In the genomic region with DNA sequence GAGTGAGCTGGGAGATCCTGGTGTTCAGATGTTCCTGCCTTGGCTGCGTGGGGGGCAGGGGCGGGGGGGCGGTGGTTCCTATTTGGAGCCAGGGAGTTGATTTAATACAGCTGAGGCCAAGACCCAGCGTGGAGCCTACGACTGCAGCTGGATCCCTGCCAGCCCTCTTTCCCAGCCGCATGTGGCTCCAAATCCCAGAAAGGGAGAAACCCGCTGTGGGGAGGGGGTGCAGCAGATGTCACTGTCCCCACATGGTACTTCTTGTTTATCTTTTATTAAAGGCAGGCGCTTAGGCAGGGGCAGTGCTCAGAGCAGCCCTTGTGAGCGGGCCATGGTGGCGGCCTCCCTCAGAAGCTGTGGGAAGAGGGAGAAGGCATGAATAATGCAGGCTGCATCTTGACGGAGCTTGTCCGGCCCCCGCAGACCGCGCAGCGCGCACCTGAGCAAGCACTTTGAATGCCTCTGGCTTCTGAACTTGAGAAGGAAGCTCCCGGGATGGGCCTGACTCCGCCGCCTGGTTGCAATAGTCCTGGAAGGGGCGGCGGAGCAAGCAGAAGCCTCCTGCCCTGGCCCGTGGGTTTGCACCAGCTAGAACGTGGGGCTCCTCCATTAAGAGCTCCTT, we compare ENCODE assay signal across 17 cellular contexts.
DNase-seq lines count a peak whose midpoint lies in the region; ATAC-seq, FAIRE-seq and TF ChIP-seq lines count a peak whose summit lies in the region.
"Had no signal": no experiment of that assay in that cellular context is flagged by ENCODE, and none has a peak within 500 bp of the region (broad histone marks: within the 10 kb centered on the region; RNA-seq: fewer than 3 reads in every experiment).

No MANE protein-coding gene starts in this region.

- no peaks in the 10 kb centered on the region for H3K36me3 Mint-ChIP-seq in natural killer cell treated with Interleukin-12 subunit alpha and Interleukin-12 subunit beta and Interleukin-15 and Interleukin-18, amount 100 ng/mL, for 72 hours
- H3K36me3 Mint-ChIP-seq in natural killer cell: no peaks in the 10 kb centered on the region
- no peaks in the 10 kb centered on the region for H3K36me3 Mint-ChIP-seq in activated T-cell treated with anti-CD3 and anti-CD28 coated beads, Interleukin-2, amount 50 U/mL, for 24 hours (ENCODE audit: low read depth)
- H3K36me3 Mint-ChIP-seq: activated naive CD4-positive, alpha-beta T cell treated with anti-CD3 and anti-CD28 coated beads, Interleukin-2, amount 10 ng/mL, durations not matched to agents 7 days and 5 days had no signal

- no peaks in the 10 kb centered on the region for H3K9me3 Mint-ChIP-seq in natural killer cell treated with Interleukin-12 subunit alpha and Interleukin-12 subunit beta and Interleukin-15 and Interleukin-18, amount 100 ng/mL, for 72 hours
- H3K9me3 Mint-ChIP-seq in natural killer cell: peaks cover 0 to 4% of the 10 kb centered on the region in 2 donors
- peaks cover 10% of the 10 kb centered on the region for H3K9me3 Mint-ChIP-seq in activated T-cell treated with anti-CD3 and anti-CD28 coated beads, Interleukin-2, amount 50 U/mL, for 24 hours
- H3K9me3 Mint-ChIP-seq: activated naive CD4-positive, alpha-beta T cell treated with anti-CD3 and anti-CD28 coated beads, Interleukin-2, amount 10 ng/mL, durations not matched to agents 7 days and 5 days had no signal

- FAIRE-seq in RCC 7860 (lab: Jason Lieb, UNC): no peak
- FAIRE-seq: TTC549 had no signal

- no peak for ATAC-seq in natural killer cell treated with Interleukin-12 subunit alpha and Interleukin-12 subunit beta and Interleukin-15 and Interleukin-18, amount 100 ng/mL, for 72 hours
- no peak for ATAC-seq in natural killer cell
- ATAC-seq in GM19455 (IDR thresholded peaks at IDR 0.05; ENCODE audit: unreplicated experiment): no peak
- ATAC-seq in HG02642 (IDR thresholded peaks at IDR 0.05; ENCODE audit: poor library complexity, unreplicated experiment): no peak

- no peak overlapping the region for H3K27ac Mint-ChIP-seq in natural killer cell treated with Interleukin-12 subunit alpha and Interleukin-12 subunit beta and Interleukin-15 and Interleukin-18, amount 100 ng/mL, for 72 hours
- no peak overlapping the region for H3K27ac Mint-ChIP-seq in natural killer cell
- H3K27ac Mint-ChIP-seq in activated T-cell treated with anti-CD3 and anti-CD28 coated beads, Interleukin-2, amount 50 U/mL, for 24 hours: no peak overlapping the region
- H3K27ac Mint-ChIP-seq: activated naive CD4-positive, alpha-beta T cell treated with anti-CD3 and anti-CD28 coated beads, Interleukin-2, amount 10 ng/mL, durations not matched to agents 7 days and 5 days had no signal

- no peaks in the 10 kb centered on the region for H3K27me3 ChIP-seq in SJCRH30
- H3K27me3 ChIP-seq: esophagus muscularis mucosa, upper lobe of left lung had no signal

- no peak overlapping the region for H3K27ac ChIP-seq in SJCRH30
- H3K27ac ChIP-seq: esophagus muscularis mucosa, KMS-11, upper lobe of left lung had no signal

- no peaks in the 10 kb centered on the region for H3K4me1 Mint-ChIP-seq in natural killer cell treated with Interleukin-12 subunit alpha and Interleukin-12 subunit beta and Interleukin-15 and Interleukin-18, amount 100 ng/mL, for 72 hours (ENCODE audit: low read depth in 2 of 2)
- no peaks in the 10 kb centered on the region for H3K4me1 Mint-ChIP-seq in natural killer cell
- no peaks in the 10 kb centered on the region for H3K4me1 Mint-ChIP-seq in activated T-cell treated with anti-CD3 and anti-CD28 coated beads, Interleukin-2, amount 50 U/mL, for 24 hours (ENCODE audit: low read depth)
- H3K4me1 Mint-ChIP-seq: activated naive CD4-positive, alpha-beta T cell treated with anti-CD3 and anti-CD28 coated beads, Interleukin-2, amount 10 ng/mL, durations not matched to agents 7 days and 5 days had no signal

- TF ChIP-seq CTCF in natural killer cell (IDR thresholded peaks at IDR 0.05): no peak

- 0 out of 2 replicates have a peak, but pooled peaks cover 5% of the 10 kb centered on the region for H3K9me3 ChIP-seq in SJCRH30 (replicated peaks)

- no peak overlapping the region for H3K4me3 ChIP-seq in SJCRH30
- H3K4me3 ChIP-seq: esophagus muscularis mucosa, upper lobe of left lung had no signal

- peaks cover 13% of the 10 kb centered on the region for H3K36me3 ChIP-seq in SJCRH30
- H3K36me3 ChIP-seq: esophagus muscularis mucosa, upper lobe of left lung had no signal

- H3K4me3 Mint-ChIP-seq in natural killer cell treated with Interleukin-12 subunit alpha and Interleukin-12 subunit beta and Interleukin-15 and Interleukin-18, amount 100 ng/mL, for 72 hours: no peak overlapping the region
- H3K4me3 Mint-ChIP-seq in natural killer cell: no peak overlapping the region
- H3K4me3 Mint-ChIP-seq in activated T-cell treated with anti-CD3 and anti-CD28 coated beads, Interleukin-2, amount 50 U/mL, for 24 hours: no peak overlapping the region
- H3K4me3 Mint-ChIP-seq: activated naive CD4-positive, alpha-beta T cell treated with anti-CD3 and anti-CD28 coated beads, Interleukin-2, amount 10 ng/mL, durations not matched to agents 7 days and 5 days had no signal

- peaks cover 0 to 5% of the 10 kb centered on the region in 2 donors for H3K27me3 Mint-ChIP-seq in natural killer cell treated with Interleukin-12 subunit alpha and Interleukin-12 subunit beta and Interleukin-15 and Interleukin-18, amount 100 ng/mL, for 72 hours
- H3K27me3 Mint-ChIP-seq in natural killer cell (ENCODE audit: low read depth in 2 of 2): peaks cover 0 to 5% of the 10 kb centered on the region in 2 donors
- no peaks in the 10 kb centered on the region for H3K27me3 Mint-ChIP-seq in activated T-cell treated with anti-CD3 and anti-CD28 coated beads, Interleukin-2, amount 50 U/mL, for 24 hours
- H3K27me3 Mint-ChIP-seq: activated naive CD4-positive, alpha-beta T cell treated with anti-CD3 and anti-CD28 coated beads, Interleukin-2, amount 10 ng/mL, durations not matched to agents 7 days and 5 days had no signal

- DNase-seq in natural killer cell treated with Interleukin-12 subunit alpha and Interleukin-12 subunit beta and Interleukin-15 and Interleukin-18, amount 100 ng/mL, for 72 hours (ENCODE audit: low spot score): peak; percentile 34
- DNase-seq in natural killer cell (no peak), SJCRH30 (peak; percentile 42 to 60), left kidney (ENCODE audit: low read depth, low spot score) (peak; percentile 79), RCC 7860 (ENCODE audit: low spot score) (no peak)
- DNase-seq in activated T-cell treated with anti-CD3 and anti-CD28 coated beads, Interleukin-2, amount 50 U/mL, for 24 hours: no peak
- DNase-seq: activated naive CD4-positive, alpha-beta T cell treated with anti-CD3 and anti-CD28 coated beads, Interleukin-2, amount 10 ng/mL, durations not matched to agents 7 days and 5 days; mesendoderm; NCI-H187 treated with DMSO at 0.1 percent for 48 hours; Right ventricle myocardium superior; stimulated activated CD8-positive, alpha-beta memory T cell treated with anti-CD3 and anti-CD28 coated beads, Interleukin-4, amount 100 ng/mL, for 48 hours had no signal

- no peaks in the 10 kb centered on the region for H3K4me1 ChIP-seq in SJCRH30
- H3K4me1 ChIP-seq: upper lobe of left lung had no signal

- intact Hi-C loops in natural killer cell (cut with micrococcal nuclease): no loop called here

Comparison
In these comparisons a context has a peak if more than half of its experiments do, and no peak if none do; other contexts are left out.
1. DNase-seq: peak in natural killer cell treated with Interleukin-12 subunit alpha and Interleukin-12 subunit beta and Interleukin-15 and Interleukin-18, amount 100 ng/mL, for 72 hours (single experiment), SJCRH30 (2 of 2) and left kidney (single experiment); none in natural killer cell (single experiment), RCC 7860 (single experiment) and activated T-cell treated with anti-CD3 and anti-CD28 coated beads, Interleukin-2, amount 50 U/mL, for 24 hours (single experiment).